Comparison of ENCODE assay signal across 8 cellular contexts in genomic region chr6:159968295-159969203, GRCh38. TPM values are rescaled to one million over a fixed set of nuclear protein-coding genes. Genes with fewer than 3 reads are reported as not detected.
DNase-seq lines count a peak whose midpoint lies in the region; ATAC-seq and TF ChIP-seq lines count a peak whose summit lies in the region.

A gene with protein sequence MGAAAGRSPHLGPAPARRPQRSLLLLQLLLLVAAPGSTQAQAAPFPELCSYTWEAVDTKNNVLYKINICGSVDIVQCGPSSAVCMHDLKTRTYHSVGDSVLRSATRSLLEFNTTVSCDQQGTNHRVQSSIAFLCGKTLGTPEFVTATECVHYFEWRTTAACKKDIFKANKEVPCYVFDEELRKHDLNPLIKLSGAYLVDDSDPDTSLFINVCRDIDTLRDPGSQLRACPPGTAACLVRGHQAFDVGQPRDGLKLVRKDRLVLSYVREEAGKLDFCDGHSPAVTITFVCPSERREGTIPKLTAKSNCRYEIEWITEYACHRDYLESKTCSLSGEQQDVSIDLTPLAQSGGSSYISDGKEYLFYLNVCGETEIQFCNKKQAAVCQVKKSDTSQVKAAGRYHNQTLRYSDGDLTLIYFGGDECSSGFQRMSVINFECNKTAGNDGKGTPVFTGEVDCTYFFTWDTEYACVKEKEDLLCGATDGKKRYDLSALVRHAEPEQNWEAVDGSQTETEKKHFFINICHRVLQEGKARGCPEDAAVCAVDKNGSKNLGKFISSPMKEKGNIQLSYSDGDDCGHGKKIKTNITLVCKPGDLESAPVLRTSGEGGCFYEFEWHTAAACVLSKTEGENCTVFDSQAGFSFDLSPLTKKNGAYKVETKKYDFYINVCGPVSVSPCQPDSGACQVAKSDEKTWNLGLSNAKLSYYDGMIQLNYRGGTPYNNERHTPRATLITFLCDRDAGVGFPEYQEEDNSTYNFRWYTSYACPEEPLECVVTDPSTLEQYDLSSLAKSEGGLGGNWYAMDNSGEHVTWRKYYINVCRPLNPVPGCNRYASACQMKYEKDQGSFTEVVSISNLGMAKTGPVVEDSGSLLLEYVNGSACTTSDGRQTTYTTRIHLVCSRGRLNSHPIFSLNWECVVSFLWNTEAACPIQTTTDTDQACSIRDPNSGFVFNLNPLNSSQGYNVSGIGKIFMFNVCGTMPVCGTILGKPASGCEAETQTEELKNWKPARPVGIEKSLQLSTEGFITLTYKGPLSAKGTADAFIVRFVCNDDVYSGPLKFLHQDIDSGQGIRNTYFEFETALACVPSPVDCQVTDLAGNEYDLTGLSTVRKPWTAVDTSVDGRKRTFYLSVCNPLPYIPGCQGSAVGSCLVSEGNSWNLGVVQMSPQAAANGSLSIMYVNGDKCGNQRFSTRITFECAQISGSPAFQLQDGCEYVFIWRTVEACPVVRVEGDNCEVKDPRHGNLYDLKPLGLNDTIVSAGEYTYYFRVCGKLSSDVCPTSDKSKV (N-terminal part only) (plus strand): TSS chr6:159969082. CDS start chr6:159969247, 165 bp downstream.

- H3K4me1 ChIP-seq in body of pancreas (peaks cover 42% of the 10 kb centered on the region), iPS DF 6.9 (ENCODE audit: control insufficient read depth, insufficient read depth, low read length) (no peaks in the 10 kb centered on the region), gastrocnemius medialis (peaks cover 41 to 42% of the 10 kb centered on the region in 2 donors)

- peak; percentile 94 for ATAC-seq in HG02970 (IDR thresholded peaks at IDR 0.05; ENCODE audit: low FRiP score, unreplicated experiment)
- ATAC-seq in body of pancreas, result peak; percentile 89
- peak; percentile 73 to 79 for ATAC-seq in gastrocnemius medialis

- in situ Hi-C loops in gastrocnemius medialis (cut with MboI; ENCODE audit: low sequenced_read_pairs in 4 of 4), result loop anchor here in 1 of 4 donors (25.0 kb wide), 1 partner anchor 281 kb away; the partner anchor contains the start of gene SOD2

- TF ChIP-seq POLR2A in body of pancreas (IDR thresholded peaks at IDR 0.05) (peak; percentile 87 to 94 (median 93)), gastrocnemius medialis (IDR thresholded peaks at IDR 0.05) (peak; percentile 94 to 95)

- WGBS in body of pancreas, 2 donors, result 0 to 1% methylated on average over 20 to 67 of the region's 68 CpGs
- WGBS in iPS DF 6.9 (ENCODE audit: insufficient coverage, insufficient read length), result no CpG with 5 or more reads among the region's 68 CpGs

- no peaks in the 10 kb centered on the region for H3K27me3 ChIP-seq in body of pancreas
- H3K27me3 ChIP-seq in iPS DF 6.9 (ENCODE audit: control insufficient read depth, insufficient read depth, low read length), result no peaks in the 10 kb centered on the region
- no peaks in the 10 kb centered on the region for H3K27me3 ChIP-seq in gastrocnemius medialis

- H3K9me3 ChIP-seq in body of pancreas, result no peaks in the 10 kb centered on the region
- H3K9me3 ChIP-seq in iPS DF 6.9 (ENCODE audit: control insufficient read depth, insufficient read depth, low read length), result no peaks in the 10 kb centered on the region
- H3K9me3 ChIP-seq in gastrocnemius medialis, result no peaks in the 10 kb centered on the region

- H3K27ac ChIP-seq in body of pancreas (peak within 1 kb of the TSS; percentile 87 to 95 (median 92)), iPS DF 6.9 (ENCODE audit: low read length) (no peak within 1 kb of the TSS), gastrocnemius medialis (peak within 1 kb of the TSS; percentile 95 to 98 (median 96))

- intact Hi-C loops in body of pancreas (cut with DNase I) (no loop called here), gastrocnemius medialis (cut with DNase I; ENCODE audit: low total_unique reads) (loop anchor here (2.0 kb wide), 1 partner anchor 96 kb away; no protein-coding TSS in a partner anchor)

- H3K36me3 ChIP-seq in body of pancreas (replicated peaks in 1 of 2; ENCODE audit: insufficient read depth in 1 of 2, low read depth in 2 of 2) (no peaks in the 10 kb centered on the region), iPS DF 6.9 (ENCODE audit: control insufficient read depth, insufficient read depth, low read length) (no peaks in the 10 kb centered on the region), gastrocnemius medialis (no peaks in the 10 kb centered on the region)

- H3K4me3 ChIP-seq in body of pancreas (peak within 1 kb of the TSS; percentile 87 to 93), iPS DF 6.9 (ENCODE audit: low read length) (peak within 1 kb of the TSS; percentile 93), gastrocnemius medialis (peak within 1 kb of the TSS; percentile 79 to 96 (median 90))

- TF ChIP-seq CTCF in body of pancreas (IDR thresholded peaks at IDR 0.05), result peak in 4 of 7 experiments; percentile 23 to 33 (median 24)
- TF ChIP-seq CTCF in gastrocnemius medialis (IDR thresholded peaks at IDR 0.05 in 4 of 5, conservative IDR thresholded peaks at IDR 0.05 in 1 of 5), result peak in 2 of 5 experiments; percentile 13 to 48

- peak; percentile 81 for DNase-seq in SIG-M5 treated with dmso at 0.1 percent for 504 hours (lab: John Stamatoyannopoulos, UW; ENCODE audit: unreplicated experiment)
- no peak for DNase-seq in SIG-M5 (lab: John Stamatoyannopoulos, UW)
- peak; percentile 50 for DNase-seq in NCI-H2029 treated with DMSO at 0.1 percent for 48 hours (lab: John Stamatoyannopoulos, UW)
- DNase-seq in UCSD-AML1 (lab: John Stamatoyannopoulos, UW; ENCODE audit: unreplicated experiment), result peak; percentile 88
- peak; percentile 94 to 96 (median 96) for DNase-seq in body of pancreas
- DNase-seq in iPS DF 6.9 (ENCODE audit: low read depth, low spot score), result no peak
- peak; percentile 91 to 95 for DNase-seq in gastrocnemius medialis

RNA-seq across cellular contexts. Expression of the gene that starts here (rescaled TPM):
- total RNA-seq in body of pancreas, result 10 to 100 TPM; 50.8 TPM
- total RNA-seq in gastrocnemius medialis, result 100 to 1,000 TPM in 3 of 4 donors, 10 to 100 TPM in 1; 56.6 to 134 (median 108) TPM

Comparison
In these comparisons a context has a peak if more than half of its experiments do, and no peak if none do; other contexts are left out.
1. DNase-seq: peak in SIG-M5 treated with dmso at 0.1 percent for 504 hours (single experiment), NCI-H2029 treated with DMSO at 0.1 percent for 48 hours (single experiment), UCSD-AML1 (single experiment), body of pancreas (4 of 4) and gastrocnemius medialis (2 of 2); none in SIG-M5 (single experiment) and iPS DF 6.9 (single experiment).
2. Peak in every context shown above with its lines, with median percentiles within 50 percentile points of each other: ATAC-seq and H3K4me3 ChIP-seq.